In genomic region chr1:228464487-228464983, GRCh38 we compare ENCODE assay signal across 8 cellular contexts. TPM values are rescaled to one million over a fixed set of nuclear protein-coding genes. Genes with fewer than 3 reads are reported as not detected.
DNase-seq lines count a peak whose midpoint lies in the region; ATAC-seq and TF ChIP-seq lines count a peak whose summit lies in the region.

No MANE protein-coding gene starts in this region.

- DNase-seq in AG08396 (ENCODE audit: low spot score) (peak; percentile 91), GM19240 (ENCODE audit: insufficient read length, low spot score) (peak; percentile 41), Peyer's patch (peak in 2 of 3 donors; percentile 85 to 92), glutamatergic neuron (peak; percentile 89), posterior cingulate gyrus (peak; percentile 69 to 98 (median 86)), upper lobe of right lung (no peak)
- DNase-seq in activated naive CD4-positive, alpha-beta T cell treated with anti-CD3 and anti-CD28 coated beads, Interleukin-2, amount 10 ng/mL, durations not matched to agents 7 days and 5 days, result peak; percentile 96

- ATAC-seq in HG03442 (IDR thresholded peaks at IDR 0.05; ENCODE audit: unreplicated experiment), result peak; percentile 78
- ATAC-seq in upper lobe of right lung, result peak; percentile 73

- intact Hi-C loops in posterior cingulate gyrus (cut with DNase I), result no loop called here
- intact Hi-C loops in upper lobe of right lung (cut with DNase I), result no loop called here

- peaks cover 0 to 20% (median 0%) of the 10 kb centered on the region in 4 donors for H3K4me1 ChIP-seq in Peyer's patch
- H3K4me1 ChIP-seq in upper lobe of right lung, result peaks cover 6% of the 10 kb centered on the region

- peaks cover 70% of the 10 kb centered on the region for H3K4me1 Mint-ChIP-seq in activated naive CD4-positive, alpha-beta T cell treated with anti-CD3 and anti-CD28 coated beads, Interleukin-2, amount 10 ng/mL, durations not matched to agents 7 days and 5 days
- peaks cover 13% of the 10 kb centered on the region for H3K4me1 Mint-ChIP-seq in glutamatergic neuron (ENCODE audit: low read depth, unreplicated experiment)

- H3K36me3 Mint-ChIP-seq in activated naive CD4-positive, alpha-beta T cell treated with anti-CD3 and anti-CD28 coated beads, Interleukin-2, amount 10 ng/mL, durations not matched to agents 7 days and 5 days, result peaks cover 17% of the 10 kb centered on the region
- H3K36me3 Mint-ChIP-seq in glutamatergic neuron (ENCODE audit: unreplicated experiment), result no peaks in the 10 kb centered on the region

- H3K36me3 ChIP-seq in Peyer's patch, result no peaks in the 10 kb centered on the region
- H3K36me3 ChIP-seq in upper lobe of right lung, result no peaks in the 10 kb centered on the region

- CTCF ChIA-PET in activated naive CD4-positive, alpha-beta T cell treated with anti-CD3 and anti-CD28 coated beads, Interleukin-2, amount 10 ng/mL, durations not matched to agents 7 days and 5 days (lab: Charles Lee), result interaction anchor here (0.9 to 1.5 kb wide), 5 partner anchors 9 to 333 kb away, joined by 3 to 6 read pairs (median 3); no protein-coding TSS in a partner anchor

- H3K27ac Mint-ChIP-seq in activated naive CD4-positive, alpha-beta T cell treated with anti-CD3 and anti-CD28 coated beads, Interleukin-2, amount 10 ng/mL, durations not matched to agents 7 days and 5 days, result peak overlapping the region; percentile 94
- H3K27ac Mint-ChIP-seq in glutamatergic neuron (ENCODE audit: unreplicated experiment), result peak overlapping the region; percentile 98

- H3K27me3 ChIP-seq in Peyer's patch (peaks cover 0 to 16% of the 10 kb centered on the region in 2 donors), upper lobe of right lung (peaks cover 92% of the 10 kb centered on the region)

- no peaks in the 10 kb centered on the region for H3K9me3 Mint-ChIP-seq in activated naive CD4-positive, alpha-beta T cell treated with anti-CD3 and anti-CD28 coated beads, Interleukin-2, amount 10 ng/mL, durations not matched to agents 7 days and 5 days
- peaks cover 5% of the 10 kb centered on the region for H3K9me3 Mint-ChIP-seq in glutamatergic neuron (ENCODE audit: unreplicated experiment)

- H3K9me3 ChIP-seq in Peyer's patch (no peaks in the 10 kb centered on the region), upper lobe of right lung (no peaks in the 10 kb centered on the region)

- peak in 1 of 2 donors; percentile 34 for TF ChIP-seq POLR2A in Peyer's patch (IDR thresholded peaks at IDR 0.05)

- TF ChIP-seq CTCF in Peyer's patch (IDR thresholded peaks at IDR 0.05) (peak in 1 of 6 experiments; percentile 2), glutamatergic neuron (IDR thresholded peaks at IDR 0.05; ENCODE audit: partially characterized antibody, unreplicated experiment) (no peak), upper lobe of right lung (IDR thresholded peaks at IDR 0.05) (no peak)

- H3K27ac ChIP-seq in Peyer's patch, result peak overlapping the region in 2 of 4 donors; percentile 54 to 73
- H3K27ac ChIP-seq in upper lobe of right lung, result no peak overlapping the region

- peak overlapping the region; percentile 89 for H3K4me3 Mint-ChIP-seq in activated naive CD4-positive, alpha-beta T cell treated with anti-CD3 and anti-CD28 coated beads, Interleukin-2, amount 10 ng/mL, durations not matched to agents 7 days and 5 days
- peak overlapping the region; percentile 91 for H3K4me3 Mint-ChIP-seq in glutamatergic neuron (ENCODE audit: unreplicated experiment)

- H3K4me3 ChIP-seq in Peyer's patch, result peak overlapping the region; percentile 5 to 42 (median 27)
- peak overlapping the region; percentile 25 for H3K4me3 ChIP-seq in upper lobe of right lung

- peaks cover 23% of the 10 kb centered on the region for H3K27me3 Mint-ChIP-seq in activated naive CD4-positive, alpha-beta T cell treated with anti-CD3 and anti-CD28 coated beads, Interleukin-2, amount 10 ng/mL, durations not matched to agents 7 days and 5 days
- H3K27me3 Mint-ChIP-seq in glutamatergic neuron (ENCODE audit: unreplicated experiment), result peaks cover 8% of the 10 kb centered on the region

RNA-seq across cellular contexts. Expression of gene RNF187, which starts 22.6 kb away (rescaled TPM):
- total RNA-seq in Peyer's patch, result 10 to 100 TPM; 28.9 to 38.9 (median 37.3) TPM
- total RNA-seq in glutamatergic neuron (ENCODE audit: unreplicated experiment), result 201 TPM
- 88.8 TPM for total RNA-seq in upper lobe of right lung

RNA-seq across cellular contexts. Expression of gene TRIM17, which starts 47.9 kb away (rescaled TPM):
- 1 to 10 TPM in 2 of 4 donors, not detected in 2; 2.5 to 2.7 TPM for total RNA-seq in Peyer's patch
- not detected for total RNA-seq in glutamatergic neuron (ENCODE audit: unreplicated experiment)
- total RNA-seq in upper lobe of right lung, result 2.6 TPM

RNA-seq across cellular contexts. Expression of gene TRIM11, which starts 57.9 kb away (rescaled TPM):
- total RNA-seq in Peyer's patch (10 to 100 TPM; 29.6 to 62.6 (median 32.1) TPM), glutamatergic neuron (ENCODE audit: unreplicated experiment) (41.0 TPM), upper lobe of right lung (22.8 TPM)
